19 cellular contexts compared by ENCODE assay signal in genomic region chr5:126178521-126178920, GRCh38.
DNase-seq lines count a peak whose midpoint lies in the region; ATAC-seq and TF ChIP-seq lines count a peak whose summit lies in the region.
"Had no signal": no experiment of that assay in that cellular context is flagged by ENCODE, and none has a peak within 500 bp of the region (broad histone marks: within the 10 kb centered on the region; RNA-seq: fewer than 3 reads in every experiment).

No MANE protein-coding gene starts in this region.

- DNase-seq in Right ventricle myocardium superior: no peak
- DNase-seq in right atrium auricular region (ENCODE audit: low spot score): no peak
- peak; percentile 31 for DNase-seq in colonic mucosa
- DNase-seq in right lobe of liver: no peak
- no peak for DNase-seq in aorta
- no peak for DNase-seq in thyroid gland
- DNase-seq: activated effector memory CD4-positive, alpha-beta T cell treated with anti-CD3 and anti-CD28 coated beads, Interleukin-2, amount 50 U/mL, for 16 hours; COR-L47; GF-D8; left colon; naive thymus-derived CD8-positive, alpha-beta T cell; NCI-H1092; sigmoid colon had no signal

- H3K36me3 ChIP-seq in right atrium auricular region (no peaks in the 10 kb centered on the region), colonic mucosa (no peaks in the 10 kb centered on the region), right lobe of liver (no peaks in the 10 kb centered on the region), aorta (ENCODE audit: control insufficient read depth in 1 of 2, insufficient read depth in 2 of 2, low read length in 1 of 2) (no peaks in the 10 kb centered on the region), thyroid gland (no peaks in the 10 kb centered on the region)
- H3K36me3 ChIP-seq: cardiac muscle cell, sigmoid colon, vagina had no signal

- TF ChIP-seq POLR2A in right lobe of liver (IDR thresholded peaks at IDR 0.05) (no peak), thyroid gland (IDR thresholded peaks at IDR 0.05) (no peak)

- H3K4me3 ChIP-seq in right atrium auricular region (no peak overlapping the region), colonic mucosa (no peak overlapping the region), right lobe of liver (no peak overlapping the region), aorta (ENCODE audit: low read length in 2 of 2) (no peak overlapping the region), thyroid gland (replicated peaks in 1 of 3) (no peak overlapping the region)
- H3K4me3 ChIP-seq: cardiac muscle cell, sigmoid colon, vagina had no signal

- no peaks in the 10 kb centered on the region for H3K27me3 ChIP-seq in right atrium auricular region
- H3K27me3 ChIP-seq in colonic mucosa: no peaks in the 10 kb centered on the region
- H3K27me3 ChIP-seq in right lobe of liver: no peaks in the 10 kb centered on the region
- H3K27me3 ChIP-seq in aorta (ENCODE audit: control insufficient read depth in 1 of 2, insufficient read depth in 2 of 2, low read length in 1 of 2): no peaks in the 10 kb centered on the region
- H3K27me3 ChIP-seq in thyroid gland: no peaks in the 10 kb centered on the region
- H3K27me3 ChIP-seq: cardiac muscle cell, sigmoid colon, vagina had no signal

- H3K9me3 ChIP-seq in right atrium auricular region: no peaks in the 10 kb centered on the region
- no peaks in the 10 kb centered on the region for H3K9me3 ChIP-seq in colonic mucosa
- H3K9me3 ChIP-seq in right lobe of liver: no peaks in the 10 kb centered on the region
- no peaks in the 10 kb centered on the region for H3K9me3 ChIP-seq in aorta (ENCODE audit: control insufficient read depth, low read length)
- H3K9me3 ChIP-seq in thyroid gland: no peaks in the 10 kb centered on the region
- H3K9me3 ChIP-seq: sigmoid colon, vagina had no signal

- H3K27ac ChIP-seq in right atrium auricular region (peak overlapping the region in 1 of 2 donors; percentile 52), colonic mucosa (no peak overlapping the region), right lobe of liver (no peak overlapping the region), aorta (ENCODE audit: low read depth in 1 of 2, low read length in 2 of 2) (no peak overlapping the region), thyroid gland (no peak overlapping the region)
- H3K27ac ChIP-seq: cardiac muscle cell, sigmoid colon, vagina, VCaP had no signal

- intact Hi-C loops in Right ventricle myocardium superior (cut with DNase I) (no loop called here), colonic mucosa (cut with DNase I) (no loop called here), right lobe of liver (cut with DNase I) (no loop called here), aorta (cut with DNase I) (no loop called here), thyroid gland (cut with DNase I) (no loop called here)

- ATAC-seq in Right ventricle myocardium superior (ENCODE audit: poor library complexity) (peak; percentile 92), right lobe of liver (peak in 3 of 4 donors; percentile 52 to 88 (median 74)), aorta (ENCODE audit: low FRiP score) (peak; percentile 83), HG03342 (IDR thresholded peaks at IDR 0.05; ENCODE audit: unreplicated experiment) (no peak), HG02678 (IDR thresholded peaks at IDR 0.05; ENCODE audit: unreplicated experiment) (no peak)
- ATAC-seq: left colon; naive thymus-derived CD8-positive, alpha-beta T cell; stimulated activated memory B cell treated with anti-CD40 and anti-IgM and Interleukin-4, amounts not matched to agents 10 μg/mL and 1 μg/mL and 100 μg/mL, for 72 hours had no signal

- TF ChIP-seq CTCF in right atrium auricular region (IDR thresholded peaks at IDR 0.05) (no peak), colonic mucosa (IDR thresholded peaks at IDR 0.05) (no peak), right lobe of liver (IDR thresholded peaks at IDR 0.05) (no peak), thyroid gland (IDR thresholded peaks at IDR 0.05) (no peak)

- H3K4me1 ChIP-seq in right atrium auricular region: peaks cover 0 to 10% of the 10 kb centered on the region in 2 donors
- no peaks in the 10 kb centered on the region for H3K4me1 ChIP-seq in colonic mucosa
- no peaks in the 10 kb centered on the region for H3K4me1 ChIP-seq in right lobe of liver
- no peaks in the 10 kb centered on the region for H3K4me1 ChIP-seq in aorta (ENCODE audit: control insufficient read depth in 1 of 2, insufficient read depth in 2 of 2, low read length in 2 of 2)
- H3K4me1 ChIP-seq in thyroid gland: no peaks in the 10 kb centered on the region
- H3K4me1 ChIP-seq: vagina had no signal

- no peak overlapping the region for H3K9ac ChIP-seq in colonic mucosa (ENCODE audit: low read depth in 2 of 2, low read length in 2 of 2)

Comparison
In these comparisons a context has a peak if more than half of its experiments do, and no peak if none do; other contexts are left out.
1. ATAC-seq: peak in Right ventricle myocardium superior (single experiment), right lobe of liver (3 of 4) and aorta (single experiment); none in HG03342 (single experiment) and HG02678 (single experiment).